8 cellular contexts compared by ENCODE assay signal in the genomic region with DNA sequence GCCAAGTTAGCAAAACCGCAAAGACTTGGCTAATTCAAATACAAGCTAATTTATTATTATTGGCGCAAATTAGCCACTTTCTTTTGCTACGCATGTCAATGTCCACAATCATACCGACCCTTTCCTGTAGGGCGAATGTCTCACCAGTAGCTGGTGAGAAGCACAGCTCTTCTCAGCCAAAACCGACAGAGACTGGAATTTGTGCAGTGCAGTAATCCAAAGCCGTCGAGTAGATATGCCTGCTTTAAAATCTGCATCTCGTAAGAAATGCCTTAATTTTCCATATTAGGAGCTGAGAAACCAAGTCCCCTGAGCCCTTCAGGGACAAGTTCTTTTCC. TPM values are rescaled to one million over a fixed set of nuclear protein-coding genes. Genes with fewer than 3 reads are reported as not detected.
DNase-seq lines count a peak whose midpoint lies in the region; ATAC-seq, FAIRE-seq and TF ChIP-seq lines count a peak whose summit lies in the region.

No MANE protein-coding gene starts in this region.

- H3K27ac ChIP-seq in caudate nucleus (ENCODE audit: low read depth, low read length) (peak overlapping the region; percentile 95), right lobe of liver (peak overlapping the region; percentile 89 to 97 (median 94)), transverse colon (peak overlapping the region; percentile 97 to 99 (median 98))

- WGBS in right lobe of liver (ENCODE audit: insufficient coverage, low coverage, low lambda C conversion rate, missing lambda C conversion rate): 0% methylated on average over 9 of the region's 9 CpGs
- WGBS in transverse colon (ENCODE audit: low coverage in 1 of 2), 2 donors: 2 to 3% methylated on average over 5 to 9 of the region's 9 CpGs

- H3K4me1 ChIP-seq in right lobe of liver (peaks cover 0 to 29% (median 7%) of the 10 kb centered on the region in 4 donors), transverse colon (peaks cover 17 to 47% (median 27%) of the 10 kb centered on the region in 4 donors)

- FAIRE-seq in H54 (lab: Jason Lieb, UNC): no peak

- peak; percentile 3 to 31 (median 14) for ATAC-seq in right lobe of liver

- intact Hi-C loops in right lobe of liver (cut with DNase I) (no loop called here), transverse colon (cut with DNase I; ENCODE audit: low total_unique reads) (no loop called here)

- DNase-seq in NCI-H446 (lab: John Stamatoyannopoulos, UW): peak; percentile 57 to 61
- DNase-seq in NCI-H446 treated with DMSO at 0.1 percent for 48 hours (lab: John Stamatoyannopoulos, UW): no peak
- peak; percentile 30 for DNase-seq in H54 (ENCODE audit: insufficient read length, low spot score)
- DNase-seq in NCI-H82 (lab: John Stamatoyannopoulos, UW): peak; percentile 83
- DNase-seq in caudate nucleus (lab: John Stamatoyannopoulos, UW): peak in 4 of 61 donors; percentile 23 to 71 (median 54)
- DNase-seq in right lobe of liver: no peak
- DNase-seq in transverse colon: peak; percentile 16
- no peak for DNase-seq in HPDE6-E6E7 (ENCODE audit: extremely low spot score)

- peak in 1 of 4 donors; percentile 30 for TF ChIP-seq CTCF in right lobe of liver (IDR thresholded peaks at IDR 0.05)
- TF ChIP-seq CTCF in transverse colon (IDR thresholded peaks at IDR 0.05): peak in 2 of 5 experiments; percentile 41 to 46

- H3K9me3 ChIP-seq in right lobe of liver (no peaks in the 10 kb centered on the region), transverse colon (no peaks in the 10 kb centered on the region)

- in situ Hi-C loops in transverse colon (cut with MboI; ENCODE audit: low pct_ligation_motif_present in 1 of 4, low pct_unique_long_range_greater_than_20kb in 1 of 4, low sequenced_read_pairs in 3 of 4): loop anchor here in 2 of 4 donors (25.0 kb wide), 2 partner anchors 508 to 533 kb away; no protein-coding TSS in a partner anchor

- H3K27me3 ChIP-seq in right lobe of liver: no peaks in the 10 kb centered on the region
- H3K27me3 ChIP-seq in transverse colon: no peaks in the 10 kb centered on the region

- TF ChIP-seq POLR2A in H54 (IDR thresholded peaks at IDR 0.05; ENCODE audit: low read depth, low read length): no peak
- no peak for TF ChIP-seq POLR2A in right lobe of liver (IDR thresholded peaks at IDR 0.05)
- no peak for TF ChIP-seq POLR2A in transverse colon (IDR thresholded peaks at IDR 0.05)

- H3K36me3 ChIP-seq in right lobe of liver: no peaks in the 10 kb centered on the region
- no peaks in the 10 kb centered on the region for H3K36me3 ChIP-seq in transverse colon

- TF ChIP-seq EP300 in transverse colon (IDR thresholded peaks at IDR 0.05; ENCODE audit: low read depth): no peak

- H3K4me3 ChIP-seq in right lobe of liver (peak overlapping the region; percentile 70 to 98 (median 96)), transverse colon (peak overlapping the region; percentile 21 to 97 (median 92))

RNA-seq across cellular contexts. Expression of a gene that starts 0.6 kb away (rescaled TPM):
- 1 to 10 TPM; 4.2 to 8.8 (median 5.5) TPM for total RNA-seq in right lobe of liver
- 10 to 100 TPM in 3 of 4 donors, 1 to 10 TPM in 1; 7.4 to 13.9 (median 12.0) TPM for total RNA-seq in transverse colon

RNA-seq across cellular contexts. Expression of a gene that starts 21.0 kb away (rescaled TPM):
- total RNA-seq in right lobe of liver (10 to 100 TPM; 24.1 to 78.1 (median 43.3) TPM), transverse colon (100 to 1,000 TPM in 1 of 4 donors, 10 to 100 TPM in 3; 45.3 to 941 (median 69.1) TPM)

Comparison
In these comparisons a context has a peak if more than half of its experiments do, and no peak if none do; other contexts are left out.
1. DNase-seq: peak in NCI-H446 (2 of 2), H54 (single experiment), NCI-H82 (single experiment) and transverse colon (single experiment); none in NCI-H446 treated with DMSO at 0.1 percent for 48 hours (single experiment), right lobe of liver (0 of 3) and HPDE6-E6E7 (single experiment).
2. Peak in every context shown above with its lines, with median percentiles within 50 percentile points of each other: H3K27ac ChIP-seq.